27 cellular contexts compared by ENCODE assay signal in genomic region chr11:17496406-17496805, GRCh38. TPM values are rescaled to one million over a fixed set of nuclear protein-coding genes. Genes with fewer than 3 reads are reported as not detected.
DNase-seq lines count a peak whose midpoint lies in the region; ATAC-seq and TF ChIP-seq lines count a peak whose summit lies in the region.
"Had no signal": no experiment of that assay in that cellular context is flagged by ENCODE, and none has a peak within 500 bp of the region (broad histone marks: within the 10 kb centered on the region; RNA-seq: fewer than 3 reads in every experiment).

No MANE protein-coding gene starts in this region.

- in situ Hi-C loops in GM13976 (cut with MboI; ENCODE audit: low sequenced_read_pairs, unreplicated experiment) = no loop called here

- no peak overlapping the region for H3K4me3 ChIP-seq in epithelial cell of esophagus (ENCODE audit: low read length)
- H3K4me3 ChIP-seq: A549, body of pancreas, colonic mucosa, MG63, psoas muscle, SJSA1, skin epidermis, upper lobe of left lung had no signal

- TF ChIP-seq EP300 in Ishikawa (IDR thresholded peaks at IDR 0.05; ENCODE audit: borderline replicate concordance) = no peak

- peak; percentile 48 for DNase-seq in NCI-H82 (lab: John Stamatoyannopoulos, UW)
- DNase-seq in NCI-H82 treated with DMSO at 0.1 percent for 48 hours (lab: John Stamatoyannopoulos, UW; ENCODE audit: unreplicated experiment) = no peak
- DNase-seq in epithelial cell of esophagus (ENCODE audit: low read depth) = peak; percentile 10
- DNase-seq in renal cortical epithelial cell (ENCODE audit: low read depth) = peak; percentile 26
- DNase-seq in GM13976 (ENCODE audit: low spot score) = no peak
- DNase-seq in SIG-M5 (lab: John Stamatoyannopoulos, UW) = no peak
- DNase-seq: activated CD8-positive, alpha-beta memory T cell treated with anti-CD3 and anti-CD28 coated beads for 24 hours; activated gamma-delta T cell treated with Interleukin-2 at 50 U/mL for 16 hours; activated T-cell treated with anti-CD3 and anti-CD28 coated beads, Interleukin-2, amount 50 U/mL, for 1 hour; BE2C; body of pancreas; colonic mucosa; GOT3; MG63; NCI-H1417; NCI-H2081 treated with DMSO at 0.1 percent for 48 hours; psoas muscle; upper lobe of left lung had no signal

- TF ChIP-seq CTCF in epithelial cell of esophagus (IDR thresholded peaks at IDR 0.05; ENCODE audit: insufficient read depth, low read depth, low read length, missing control alignments) (no peak), GM13976 (IDR thresholded peaks at IDR 0.05; ENCODE audit: borderline replicate concordance, control extremely low read depth, extremely low read depth, insufficient read depth, missing control alignments) (no peak)

- no peak for ATAC-seq in GM21786 (IDR thresholded peaks at IDR 0.05; ENCODE audit: unreplicated experiment)
- ATAC-seq: A549, body of pancreas, Panc1, psoas muscle had no signal

- TF ChIP-seq RAD21 in Ishikawa (IDR thresholded peaks at IDR 0.05; ENCODE audit: low read depth) = no peak

TF ChIP-seq in Ishikawa, 13 proteins besides CTCF, POLR2A, EP300 and RAD21:
- TF ChIP-seq TAF1 (IDR thresholded peaks at IDR 0.05; ENCODE audit: low read depth) (no peak), NFIC (IDR thresholded peaks at IDR 0.05) (peak; percentile 67), EGR1 (IDR thresholded peaks at IDR 0.05) (no peak), CREB1 (IDR thresholded peaks at IDR 0.05; ENCODE audit: low read depth) (no peak), USF1 (IDR thresholded peaks at IDR 0.05) (no peak)

RNA-seq across cellular contexts. Expression of gene ABCC8, which starts 19.8 kb away (rescaled TPM):
- total RNA-seq in renal cortical epithelial cell = not detected in 2 replicates
- total RNA-seq: myocyte; NCI-H460; SJSA1; T-helper 1 cell treated with Interleukin-12 subunit alpha and Interleukin-12 subunit beta and Interleukin-4 antibody, amounts not matched to agents 30 ng/mL and 1 ng/mL, for 36 hours had no signal

RNA-seq across cellular contexts. Expression of gene USH1C, which starts 47.8 kb away (rescaled TPM):
- total RNA-seq in renal cortical epithelial cell = 3.2 and 5.9 TPM in 2 replicates
- total RNA-seq: myocyte; psoas muscle; SJSA1; T-helper 1 cell treated with Interleukin-12 subunit alpha and Interleukin-12 subunit beta and Interleukin-4 antibody, amounts not matched to agents 30 ng/mL and 1 ng/mL, for 36 hours had no signal

RNA-seq across cellular contexts. Expression of gene OTOG, which starts 50.7 kb away (rescaled TPM):
- total RNA-seq in renal cortical epithelial cell = not detected in 2 replicates
- total RNA-seq: body of pancreas; colonic mucosa; NCI-H460; psoas muscle; SJSA1; T-helper 1 cell treated with Interleukin-12 subunit alpha and Interleukin-12 subunit beta and Interleukin-4 antibody, amounts not matched to agents 30 ng/mL and 1 ng/mL, for 36 hours; upper lobe of left lung had no signal

Comparison
In these comparisons a context has a peak if more than half of its experiments do, and no peak if none do; other contexts are left out.
1. DNase-seq: peak in NCI-H82 (single experiment), epithelial cell of esophagus (single experiment) and renal cortical epithelial cell (single experiment); none in NCI-H82 treated with DMSO at 0.1 percent for 48 hours (single experiment), GM13976 (single experiment) and SIG-M5 (single experiment).